Comparison of ENCODE assay signal across 11 cellular contexts in the genomic region with DNA sequence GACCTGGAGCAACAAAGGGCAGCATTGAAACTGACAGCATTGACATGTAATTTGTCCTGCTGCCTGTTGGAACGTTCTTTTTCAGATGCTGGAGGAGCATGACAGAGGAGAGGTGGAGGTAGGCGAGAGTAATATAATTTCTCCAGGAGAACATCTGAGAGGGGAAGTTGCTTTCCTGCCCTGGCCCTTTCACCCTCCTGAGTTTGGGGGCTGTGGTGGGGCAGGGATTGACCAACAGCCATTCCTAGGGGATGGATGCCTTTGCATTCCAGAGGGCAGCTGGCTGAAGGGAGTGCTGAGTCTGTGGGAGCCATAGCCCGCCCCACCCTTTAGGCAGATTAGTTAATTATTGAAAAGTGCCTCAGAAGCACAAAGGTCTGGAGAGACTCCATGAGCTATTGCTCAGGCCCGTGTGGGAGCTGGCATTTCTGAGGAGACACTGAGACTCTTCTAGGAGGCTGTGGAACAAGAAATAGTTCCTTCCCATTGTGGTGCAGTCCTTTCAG.
A peak's percentile ranks its signal among the peaks of the same experiment; 100 is the strongest.
DNase-seq lines count a peak whose midpoint lies in the region; ATAC-seq and TF ChIP-seq lines count a peak whose summit lies in the region.
"Had no signal": no experiment of that assay in that cellular context is flagged by ENCODE, and none has a peak within 500 bp of the region (broad histone marks: within the 10 kb centered on the region; RNA-seq: fewer than 3 reads in every experiment).

No MANE protein-coding gene starts in this region.

- peak overlapping the region; percentile 86 for H3K27ac ChIP-seq in Panc1 (ENCODE audit: low read length)
- no peak overlapping the region for H3K27ac ChIP-seq in naive thymus-derived CD4-positive, alpha-beta T cell (ENCODE audit: low read depth, low read length)

- H3K4me1 Mint-ChIP-seq in naive thymus-derived CD4-positive, alpha-beta T cell: peaks cover 16 to 55% (median 42%) of the 10 kb centered on the region in 7 donors
- H3K4me1 Mint-ChIP-seq in natural killer cell treated with Interleukin-12 subunit alpha and Interleukin-12 subunit beta and Interleukin-15 and Interleukin-18, amount 100 ng/mL, for 72 hours (ENCODE audit: low read depth in 2 of 2): peaks cover 15 to 32% of the 10 kb centered on the region in 2 donors

- intact Hi-C loops in Panc1 (cut with micrococcal nuclease; ENCODE audit: unreplicated experiment): no loop called here
- intact Hi-C loops in naive thymus-derived CD4-positive, alpha-beta T cell (cut with micrococcal nuclease): no loop called here

- CTCF ChIA-PET in Panc1 (lab: Charles Lee): no interaction called here
- CTCF ChIA-PET in naive thymus-derived CD4-positive, alpha-beta T cell (lab: Charles Lee): interaction anchor here (0.6 to 1.4 kb wide), 2 partner anchors 11 to 100 kb away, joined by 3 read pairs; no protein-coding TSS in a partner anchor

- no peak overlapping the region for H3K4me3 ChIP-seq in Panc1 (ENCODE audit: low read depth in 2 of 2, low read length in 2 of 2)
- no peak overlapping the region for H3K4me3 ChIP-seq in naive thymus-derived CD4-positive, alpha-beta T cell (ENCODE audit: low read length)
- H3K4me3 ChIP-seq: GM12878 had no signal

- H3K36me3 Mint-ChIP-seq in naive thymus-derived CD4-positive, alpha-beta T cell: no peaks in the 10 kb centered on the region
- no peaks in the 10 kb centered on the region for H3K36me3 Mint-ChIP-seq in natural killer cell treated with Interleukin-12 subunit alpha and Interleukin-12 subunit beta and Interleukin-15 and Interleukin-18, amount 100 ng/mL, for 72 hours

- POLR2A ChIA-PET in Panc1 (lab: Charles Lee): interaction anchor here (0.6 kb wide), 1 partner anchor 37 kb away, joined by 3 read pairs; no protein-coding TSS in a partner anchor
- POLR2A ChIA-PET in naive thymus-derived CD4-positive, alpha-beta T cell (lab: Charles Lee): interaction anchor here (0.9 to 1.7 kb wide), 2 partner anchors 21 to 96 kb away, joined by 3 to 4 read pairs; no protein-coding TSS in a partner anchor

- DNase-seq in Caki2 (ENCODE audit: low read depth): peak; percentile 90
- no peak for DNase-seq in Panc1 (ENCODE audit: low read depth, low spot score)
- peak; percentile 49 for DNase-seq in fibroblast of peridontal ligament (ENCODE audit: extremely low read depth)
- no peak for DNase-seq in naive thymus-derived CD4-positive, alpha-beta T cell
- DNase-seq in natural killer cell treated with Interleukin-12 subunit alpha and Interleukin-12 subunit beta and Interleukin-15 and Interleukin-18, amount 100 ng/mL, for 72 hours (ENCODE audit: low spot score): no peak
- DNase-seq: C1 segment of cervical spinal cord, NCI-H1436 had no signal

- no peaks in the 10 kb centered on the region for H3K27me3 ChIP-seq in Panc1 (ENCODE audit: control insufficient read depth, insufficient read depth, low read length)
- no peaks in the 10 kb centered on the region for H3K27me3 ChIP-seq in naive thymus-derived CD4-positive, alpha-beta T cell (ENCODE audit: control insufficient read depth in 2 of 2, insufficient read depth in 2 of 2, low read length in 2 of 2)

- peak overlapping the region in 6 of 9 donors; percentile 8 to 53 (median 44) for H3K27ac Mint-ChIP-seq in naive thymus-derived CD4-positive, alpha-beta T cell
- no peak overlapping the region for H3K27ac Mint-ChIP-seq in natural killer cell treated with Interleukin-12 subunit alpha and Interleukin-12 subunit beta and Interleukin-15 and Interleukin-18, amount 100 ng/mL, for 72 hours

- H3K9me3 ChIP-seq in Panc1 (ENCODE audit: control insufficient read depth, insufficient read depth, low read depth, low read length): no peaks in the 10 kb centered on the region
- H3K9me3 ChIP-seq in naive thymus-derived CD4-positive, alpha-beta T cell (ENCODE audit: control insufficient read depth in 2 of 3, low read length in 3 of 3): no peaks in the 10 kb centered on the region

- no peaks in the 10 kb centered on the region for H3K36me3 ChIP-seq in Panc1 (ENCODE audit: control insufficient read depth, insufficient read depth, low read length)
- no peaks in the 10 kb centered on the region for H3K36me3 ChIP-seq in naive thymus-derived CD4-positive, alpha-beta T cell (ENCODE audit: control insufficient read depth in 2 of 3, insufficient read depth in 3 of 3, low read length in 3 of 3)

- no peaks in the 10 kb centered on the region for H3K27me3 Mint-ChIP-seq in naive thymus-derived CD4-positive, alpha-beta T cell
- H3K27me3 Mint-ChIP-seq in natural killer cell treated with Interleukin-12 subunit alpha and Interleukin-12 subunit beta and Interleukin-15 and Interleukin-18, amount 100 ng/mL, for 72 hours: no peaks in the 10 kb centered on the region

- peaks cover 49% of the 10 kb centered on the region for H3K4me1 ChIP-seq in Panc1 (ENCODE audit: control insufficient read depth, insufficient read depth, low read length)
- peaks cover 13 to 15% of the 10 kb centered on the region in 2 donors for H3K4me1 ChIP-seq in naive thymus-derived CD4-positive, alpha-beta T cell (ENCODE audit: control insufficient read depth in 2 of 2, insufficient read depth in 2 of 2, low read length in 2 of 2)

- TF ChIP-seq CTCF in Panc1 (IDR thresholded peaks at IDR 0.05): no peak

- BruUV-seq in Panc1 (replicated peaks; lab: Mats Ljungman, UMichigan): no TSS peak

- in situ Hi-C loops in Caki2 (cut with HindIII; ENCODE audit: low pct_unique_long_range_greater_than_20kb, low sequenced_read_pairs): no loop called here
- in situ Hi-C loops in Panc1 (cut with HindIII; ENCODE audit: low pct_unique_long_range_greater_than_20kb, low sequenced_read_pairs): no loop called here

- no peak overlapping the region for H3K4me3 Mint-ChIP-seq in naive thymus-derived CD4-positive, alpha-beta T cell
- no peak overlapping the region for H3K4me3 Mint-ChIP-seq in natural killer cell treated with Interleukin-12 subunit alpha and Interleukin-12 subunit beta and Interleukin-15 and Interleukin-18, amount 100 ng/mL, for 72 hours

- peak; percentile 27; the same call in 1 of the 2 replicates for ATAC-seq in Panc1
- no peak for ATAC-seq in naive thymus-derived CD4-positive, alpha-beta T cell
- no peak for ATAC-seq in HG02981 (IDR thresholded peaks at IDR 0.05; ENCODE audit: unreplicated experiment)
- ATAC-seq in GM21825 (IDR thresholded peaks at IDR 0.05; ENCODE audit: unreplicated experiment): no peak
- no peak for ATAC-seq in natural killer cell treated with Interleukin-12 subunit alpha and Interleukin-12 subunit beta and Interleukin-15 and Interleukin-18, amount 100 ng/mL, for 72 hours
- no peak for ATAC-seq in HG03457 (IDR thresholded peaks at IDR 0.05; ENCODE audit: unreplicated experiment)
- ATAC-seq: GM12878 had no signal

- peaks cover 0 to 2% (median 0%) of the 10 kb centered on the region in 11 donors for H3K9me3 Mint-ChIP-seq in naive thymus-derived CD4-positive, alpha-beta T cell
- no peaks in the 10 kb centered on the region for H3K9me3 Mint-ChIP-seq in natural killer cell treated with Interleukin-12 subunit alpha and Interleukin-12 subunit beta and Interleukin-15 and Interleukin-18, amount 100 ng/mL, for 72 hours

Comparison
In these comparisons a context has a peak if more than half of its experiments do, and no peak if none do; other contexts are left out.
1. DNase-seq: peak in Caki2 (single experiment) and fibroblast of peridontal ligament (single experiment); none in Panc1 (single experiment), naive thymus-derived CD4-positive, alpha-beta T cell (0 of 9) and natural killer cell treated with Interleukin-12 subunit alpha and Interleukin-12 subunit beta and Interleukin-15 and Interleukin-18, amount 100 ng/mL, for 72 hours (single experiment).
2. H3K27ac Mint-ChIP-seq: peak in naive thymus-derived CD4-positive, alpha-beta T cell (6 of 9); none in natural killer cell treated with Interleukin-12 subunit alpha and Interleukin-12 subunit beta and Interleukin-15 and Interleukin-18, amount 100 ng/mL, for 72 hours (0 of 2).